Comparison of ENCODE assay signal across 22 cellular contexts in the genomic region with DNA sequence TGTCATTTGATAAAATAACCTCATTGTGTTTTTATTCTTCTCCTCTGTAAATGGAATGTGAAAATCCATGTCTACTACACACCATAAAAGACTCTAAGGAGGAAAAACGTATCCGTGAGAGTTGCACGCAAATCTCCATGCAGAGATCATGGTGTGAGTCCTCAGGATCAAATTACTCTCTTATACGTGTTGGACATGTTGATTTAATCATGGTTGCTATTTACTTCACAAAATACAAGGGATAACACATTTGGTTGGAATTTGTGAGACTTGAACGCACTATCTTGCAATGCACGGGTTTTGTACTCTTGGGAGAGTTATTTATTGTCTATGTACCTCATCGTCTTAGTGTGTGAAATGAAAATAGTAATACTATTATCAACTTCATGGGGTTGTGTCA.
DNase-seq lines count a peak whose midpoint lies in the region; ATAC-seq and TF ChIP-seq lines count a peak whose summit lies in the region.
"Had no signal": no experiment of that assay in that cellular context is flagged by ENCODE, and none has a peak within 500 bp of the region (broad histone marks: within the 10 kb centered on the region; RNA-seq: fewer than 3 reads in every experiment).

No MANE protein-coding gene starts in this region.

- POLR2A ChIA-PET in AG04449 (lab: Yijun Ruan, JAX) = no interaction called here

- no peak overlapping the region for H3K27ac ChIP-seq in SK-N-MC
- H3K27ac ChIP-seq: colonic mucosa, heart right ventricle had no signal

- peak; percentile 93 for DNase-seq in AG04449 (ENCODE audit: low read depth, low spot score)
- peak; percentile 96 for DNase-seq in GM04503 (ENCODE audit: low read depth)
- no peak for DNase-seq in SK-N-MC (ENCODE audit: low read depth, low spot score)
- DNase-seq in foreskin fibroblast = peak; percentile 80
- DNase-seq in NCI-H2227 treated with DMSO at 0.1 percent for 48 hours (lab: John Stamatoyannopoulos, UW) = no peak
- no peak for DNase-seq in activated T-cell treated with anti-CD3 and anti-CD28 coated beads, Interleukin-2, amount 50 U/mL, for 72 hours
- DNase-seq in left colon = no peak
- DNase-seq: activated CD4-positive, alpha-beta T cell treated with anti-CD3 and anti-CD28 coated beads, Interleukin-2, amount 50 U/mL, for 48 hours; activated CD8-positive, alpha-beta memory T cell treated with anti-CD3 and anti-CD28 coated beads, Interleukin-2, amount 50 U/mL, for 48 hours; activated naive CD8-positive, alpha-beta T cell treated with anti-CD3 and anti-CD28 coated beads for 36 hours; colonic mucosa; H9; heart right ventricle; KBM-7; left ventricle myocardium superior; midbrain; NCI-H1694; RPMI8226; T1000 had no signal

- ATAC-seq in GM21526 (IDR thresholded peaks at IDR 0.05; ENCODE audit: low FRiP score, unreplicated experiment) (no peak), left colon (no peak)
- ATAC-seq in activated T-cell treated with anti-CD3 and anti-CD28 coated beads, Interleukin-2, amount 50 U/mL, for 72 hours (replicated peaks in 1 of 2) = no peak
- ATAC-seq: heart right ventricle, left ventricle myocardium superior, sciatic nerve, WTC11 had no signal

- H3K4me1 Mint-ChIP-seq in activated T-cell treated with anti-CD3 and anti-CD28 coated beads, Interleukin-2, amount 50 U/mL, for 72 hours (ENCODE audit: low read depth) = no peaks in the 10 kb centered on the region
- H3K4me1 Mint-ChIP-seq: activated naive CD8-positive, alpha-beta T cell treated with anti-CD3 and anti-CD28 coated beads for 36 hours had no signal

- H3K27ac Mint-ChIP-seq in activated T-cell treated with anti-CD3 and anti-CD28 coated beads, Interleukin-2, amount 50 U/mL, for 72 hours = no peak overlapping the region
- H3K27ac Mint-ChIP-seq: activated naive CD8-positive, alpha-beta T cell treated with anti-CD3 and anti-CD28 coated beads for 36 hours; H9; WTC11 had no signal

- intact Hi-C loops in left colon (cut with DNase I, micrococcal nuclease) = no loop called here

- CTCF ChIA-PET in AG04449 (lab: Yijun Ruan, JAX) = interaction anchor here (1.0 kb wide), 1 partner anchor 393 kb away, joined by 4 read pairs; no protein-coding TSS in a partner anchor

- H3K27me3 Mint-ChIP-seq in activated T-cell treated with anti-CD3 and anti-CD28 coated beads, Interleukin-2, amount 50 U/mL, for 72 hours (ENCODE audit: low read depth) = no peaks in the 10 kb centered on the region

- H3K36me3 Mint-ChIP-seq in activated T-cell treated with anti-CD3 and anti-CD28 coated beads, Interleukin-2, amount 50 U/mL, for 72 hours (ENCODE audit: insufficient read depth in 2 of 2) = no peaks in the 10 kb centered on the region
- H3K36me3 Mint-ChIP-seq: activated naive CD8-positive, alpha-beta T cell treated with anti-CD3 and anti-CD28 coated beads for 36 hours; WTC11 had no signal

- H3K9me3 ChIP-seq in SK-N-MC (ENCODE audit: low read depth, low read length) = no peaks in the 10 kb centered on the region
- H3K9me3 ChIP-seq: colonic mucosa, heart right ventricle had no signal

- H3K9me3 Mint-ChIP-seq in activated T-cell treated with anti-CD3 and anti-CD28 coated beads, Interleukin-2, amount 50 U/mL, for 72 hours = peaks cover 0 to under 1% of the 10 kb centered on the region in 2 donors
- H3K9me3 Mint-ChIP-seq: activated naive CD8-positive, alpha-beta T cell treated with anti-CD3 and anti-CD28 coated beads for 36 hours; H9; WTC11 had no signal

- TF ChIP-seq CTCF in AG04449 (IDR thresholded peaks at IDR 0.05; ENCODE audit: insufficient read depth, low read length, missing control alignments) = no peak
- no peak for TF ChIP-seq CTCF in foreskin fibroblast (IDR thresholded peaks at IDR 0.05; ENCODE audit: low read depth, low read length)

- no peak overlapping the region for H3K4me3 ChIP-seq in AG04449 (ENCODE audit: low read depth, low read length)
- H3K4me3 ChIP-seq in SK-N-MC = 0 out of 2 replicates have a peak overlapping the region, but pooled peaks have one; percentile 13
- H3K4me3 ChIP-seq in foreskin fibroblast (ENCODE audit: low read depth in 1 of 2, low read length in 2 of 2) = no peak overlapping the region
- H3K4me3 ChIP-seq: colonic mucosa, heart right ventricle had no signal

- no peak overlapping the region for H3K4me3 Mint-ChIP-seq in activated T-cell treated with anti-CD3 and anti-CD28 coated beads, Interleukin-2, amount 50 U/mL, for 72 hours
- H3K4me3 Mint-ChIP-seq: activated naive CD8-positive, alpha-beta T cell treated with anti-CD3 and anti-CD28 coated beads for 36 hours; H9; WTC11 had no signal

- no peaks in the 10 kb centered on the region for H3K36me3 ChIP-seq in SK-N-MC (ENCODE audit: insufficient read depth, low read length)
- H3K36me3 ChIP-seq: colonic mucosa, heart right ventricle had no signal

- H3K9ac ChIP-seq in SK-N-MC (ENCODE audit: insufficient read length) = no peak overlapping the region

Comparison
In these comparisons a context has a peak if more than half of its experiments do, and no peak if none do; other contexts are left out.
1. DNase-seq: peak in AG04449 (single experiment), GM04503 (single experiment) and foreskin fibroblast (2 of 2); none in SK-N-MC (single experiment), NCI-H2227 treated with DMSO at 0.1 percent for 48 hours (single experiment), activated T-cell treated with anti-CD3 and anti-CD28 coated beads, Interleukin-2, amount 50 U/mL, for 72 hours (0 of 2) and left colon (0 of 2).